Comparison of ENCODE assay signal across 9 cellular contexts in genomic region chr2:42128731-42129486, GRCh38. TPM values are rescaled to one million over a fixed set of nuclear protein-coding genes. Genes with fewer than 3 reads are reported as not detected.
DNase-seq lines count a peak whose midpoint lies in the region; ATAC-seq and TF ChIP-seq lines count a peak whose summit lies in the region.
"Had no signal": no experiment of that assay in that cellular context is flagged by ENCODE, and none has a peak within 500 bp of the region (broad histone marks: within the 10 kb centered on the region; RNA-seq: fewer than 3 reads in every experiment).

No MANE protein-coding gene starts in this region.

- no peaks in the 10 kb centered on the region for H3K27me3 ChIP-seq in A673 (replicated peaks; ENCODE audit: insufficient read depth, low read depth, low read length, poor library complexity)
- H3K27me3 ChIP-seq: testis had no signal

- ATAC-seq in GM18907 (IDR thresholded peaks at IDR 0.05; ENCODE audit: unreplicated experiment): peak; percentile 18
- no peak for ATAC-seq in left lobe of liver

- no peak for TF ChIP-seq CTCF in A673 (conservative IDR thresholded peaks at IDR 0.05; ENCODE audit: low read depth, low read length)

- DNase-seq in A673 (ENCODE audit: low spot score): peak; percentile 68
- DNase-seq in NCI-H69 (lab: John Stamatoyannopoulos, UW): peak; percentile 39
- DNase-seq in fibroblast of peridontal ligament (ENCODE audit: extremely low read depth): peak; percentile 60
- no peak for DNase-seq in NCI-H2029 (lab: John Stamatoyannopoulos, UW)
- DNase-seq in middle frontal gyrus (ENCODE audit: extremely low spot score, low spot score): no peak
- no peak for DNase-seq in left lobe of liver (ENCODE audit: low spot score)
- no peak for DNase-seq in mucosa of gallbladder (ENCODE audit: low spot score)
- DNase-seq: testis had no signal

- H3K36me3 ChIP-seq in A673 (ENCODE audit: insufficient read depth, low read length, poor library complexity, severe bottlenecking): no peaks in the 10 kb centered on the region

- BruUV-seq in A673 (replicated peaks; lab: Mats Ljungman, UMichigan): no TSS peak

- POLR2A ChIA-PET in A673 (lab: Charles Lee; ENCODE audit: low non-redundant PET): no interaction called here

- no peaks in the 10 kb centered on the region for H3K9me3 ChIP-seq in A673 (ENCODE audit: low read depth, low read length, poor library complexity, severe bottlenecking)
- H3K9me3 ChIP-seq: testis had no signal

- CTCF ChIA-PET in A673 (lab: Charles Lee): no interaction called here

- peak overlapping the region; percentile 56 for H3K27ac ChIP-seq in A673 (ENCODE audit: low read depth, low read length, poor library complexity, severe bottlenecking)
- H3K27ac ChIP-seq: testis had no signal

- intact Hi-C loops in A673 (cut with micrococcal nuclease; ENCODE audit: unreplicated experiment): no loop called here

- H3K4me3 ChIP-seq in A673 (ENCODE audit: low read depth, low read length, poor library complexity, severe bottlenecking): no peak overlapping the region
- H3K4me3 ChIP-seq: testis had no signal

- peaks cover 56% of the 10 kb centered on the region for H3K4me1 ChIP-seq in A673 (ENCODE audit: insufficient read depth, low read length, poor library complexity, severe bottlenecking)

RNA-seq across cellular contexts. Expression of gene EML4, which starts 40.2 kb away (rescaled TPM):
- total RNA-seq in A673 (2021): 93.7 and 103 TPM in 2 replicates
- total RNA-seq in left lobe of liver: 30.4 TPM
- total RNA-seq in mucosa of gallbladder: 111 TPM

Comparison
In these comparisons a context has a peak if more than half of its experiments do, and no peak if none do; other contexts are left out.
1. DNase-seq: peak in A673 (single experiment), NCI-H69 (single experiment) and fibroblast of peridontal ligament (single experiment); none in NCI-H2029 (single experiment), middle frontal gyrus (single experiment), left lobe of liver (single experiment) and mucosa of gallbladder (single experiment).